ENCODE assay signal across 25 cellular contexts in genomic region chr5:146365618-146366017, GRCh38. TPM values are rescaled to one million over a fixed set of nuclear protein-coding genes. Genes with fewer than 3 reads are reported as not detected.
DNase-seq lines count a peak whose midpoint lies in the region; ATAC-seq and TF ChIP-seq lines count a peak whose summit lies in the region.
"Had no signal": no experiment of that assay in that cellular context is flagged by ENCODE, and none has a peak within 500 bp of the region (broad histone marks: within the 10 kb centered on the region; RNA-seq: fewer than 3 reads in every experiment).

No MANE protein-coding gene starts in this region.

- no peak for TF ChIP-seq CTCF in WTC11 (IDR thresholded peaks at IDR 0.05)

- ATAC-seq in WTC11 (peak; percentile 74), HG02759 (IDR thresholded peaks at IDR 0.05; ENCODE audit: unreplicated experiment) (no peak), HG03097 (IDR thresholded peaks at IDR 0.05; ENCODE audit: low FRiP score, unreplicated experiment) (no peak)
- ATAC-seq: CD8-positive, alpha-beta T cell; GM12878 had no signal

- no peaks in the 10 kb centered on the region for H3K36me3 Mint-ChIP-seq in WTC11
- H3K36me3 Mint-ChIP-seq: CD8-positive, alpha-beta T cell had no signal

- CTCF ChIA-PET in WTC11 (lab: Charles Lee): interaction anchor here (1.6 kb wide), 2 partner anchors 25 to 56 kb away, joined by 3 read pairs; no protein-coding TSS in a partner anchor

- DNase-seq in NCI-H146 (lab: John Stamatoyannopoulos, UW): peak; percentile 1
- DNase-seq in NCI-H146 treated with DMSO at 0.1 percent for 48 hours (lab: John Stamatoyannopoulos, UW; ENCODE audit: unreplicated experiment): no peak
- no peak for DNase-seq in WTC11 (ENCODE audit: low spot score)
- DNase-seq in iPS-NIHi7 (ENCODE audit: extremely low spot score): peak; percentile 51
- DNase-seq in NCI-H1694 treated with DMSO at 0.1 percent for 48 hours (lab: John Stamatoyannopoulos, UW): no peak
- DNase-seq: CD8-positive, alpha-beta T cell; DMS 273 treated with DMSO at 0.1 percent for 48 hours; DMS79; EL; GDM1; IMR-90; MM.1S; NCI-H1048; NCI-H1417; NCI-H187 treated with DMSO at 0.1 percent for 48 hours; NCI-H2107; NCI-H446 treated with DMSO at 0.1 percent for 48 hours; NCI-H526; Right ventricle myocardium superior; RPMI8226 had no signal

- H3K4me1 Mint-ChIP-seq in WTC11: peaks cover 19% of the 10 kb centered on the region
- H3K4me1 Mint-ChIP-seq: B cell had no signal

- POLR2A ChIA-PET in WTC11 (lab: Charles Lee): interaction anchor here (0.7 kb wide), 1 partner anchor 27 kb away, joined by 4 read pairs; the partner anchor contains the start of gene POU4F3

- H3K4me3 Mint-ChIP-seq in WTC11: no peak overlapping the region
- H3K4me3 Mint-ChIP-seq: B cell; CD8-positive, alpha-beta T cell had no signal

- no peak overlapping the region for H3K27ac Mint-ChIP-seq in WTC11
- H3K27ac Mint-ChIP-seq: B cell; CD8-positive, alpha-beta T cell had no signal

- peaks cover 11% of the 10 kb centered on the region for H3K27me3 Mint-ChIP-seq in WTC11 (ENCODE audit: low read depth)

- no peaks in the 10 kb centered on the region for H3K9me3 Mint-ChIP-seq in WTC11
- H3K9me3 Mint-ChIP-seq: CD8-positive, alpha-beta T cell had no signal

TF ChIP-seq in WTC11, 78 proteins besides CTCF, POLR2A, EP300 and RAD21:
- TF ChIP-seq NR2C2 (CRISPR knock-in tag; IDR thresholded peaks at IDR 0.05): no peak
- TF ChIP-seq, protein P1, sequence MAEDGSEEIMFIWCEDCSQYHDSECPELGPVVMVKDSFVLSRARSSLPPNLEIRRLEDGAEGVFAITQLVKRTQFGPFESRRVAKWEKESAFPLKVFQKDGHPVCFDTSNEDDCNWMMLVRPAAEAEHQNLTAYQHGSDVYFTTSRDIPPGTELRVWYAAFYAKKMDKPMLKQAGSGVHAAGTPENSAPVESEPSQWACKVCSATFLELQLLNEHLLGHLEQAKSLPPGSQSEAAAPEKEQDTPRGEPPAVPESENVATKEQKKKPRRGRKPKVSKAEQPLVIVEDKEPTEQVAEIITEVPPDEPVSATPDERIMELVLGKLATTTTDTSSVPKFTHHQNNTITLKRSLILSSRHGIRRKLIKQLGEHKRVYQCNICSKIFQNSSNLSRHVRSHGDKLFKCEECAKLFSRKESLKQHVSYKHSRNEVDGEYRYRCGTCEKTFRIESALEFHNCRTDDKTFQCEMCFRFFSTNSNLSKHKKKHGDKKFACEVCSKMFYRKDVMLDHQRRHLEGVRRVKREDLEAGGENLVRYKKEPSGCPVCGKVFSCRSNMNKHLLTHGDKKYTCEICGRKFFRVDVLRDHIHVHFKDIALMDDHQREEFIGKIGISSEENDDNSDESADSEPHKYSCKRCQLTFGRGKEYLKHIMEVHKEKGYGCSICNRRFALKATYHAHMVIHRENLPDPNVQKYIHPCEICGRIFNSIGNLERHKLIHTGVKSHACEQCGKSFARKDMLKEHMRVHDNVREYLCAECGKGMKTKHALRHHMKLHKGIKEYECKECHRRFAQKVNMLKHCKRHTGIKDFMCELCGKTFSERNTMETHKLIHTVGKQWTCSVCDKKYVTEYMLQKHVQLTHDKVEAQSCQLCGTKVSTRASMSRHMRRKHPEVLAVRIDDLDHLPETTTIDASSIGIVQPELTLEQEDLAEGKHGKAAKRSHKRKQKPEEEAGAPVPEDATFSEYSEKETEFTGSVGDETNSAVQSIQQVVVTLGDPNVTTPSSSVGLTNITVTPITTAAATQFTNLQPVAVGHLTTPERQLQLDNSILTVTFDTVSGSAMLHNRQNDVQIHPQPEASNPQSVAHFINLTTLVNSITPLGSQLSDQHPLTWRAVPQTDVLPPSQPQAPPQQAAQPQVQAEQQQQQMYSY (CRISPR knock-in tag; IDR thresholded peaks at IDR 0.05): no peak
- TF ChIP-seq, protein P2, sequence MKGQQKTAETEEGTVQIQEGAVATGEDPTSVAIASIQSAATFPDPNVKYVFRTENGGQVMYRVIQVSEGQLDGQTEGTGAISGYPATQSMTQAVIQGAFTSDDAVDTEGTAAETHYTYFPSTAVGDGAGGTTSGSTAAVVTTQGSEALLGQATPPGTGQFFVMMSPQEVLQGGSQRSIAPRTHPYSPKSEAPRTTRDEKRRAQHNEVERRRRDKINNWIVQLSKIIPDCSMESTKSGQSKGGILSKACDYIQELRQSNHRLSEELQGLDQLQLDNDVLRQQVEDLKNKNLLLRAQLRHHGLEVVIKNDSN (CRISPR knock-in tag; IDR thresholded peaks at IDR 0.05): no peak
- no peak for TF ChIP-seq ATF2 (CRISPR knock-in tag; IDR thresholded peaks at IDR 0.05; ENCODE audit: borderline replicate concordance, low read depth)
- TF ChIP-seq GTF2I (CRISPR knock-in tag; conservative IDR thresholded peaks at IDR 0.05): no peak
- TF ChIP-seq KAT7 (CRISPR knock-in tag; IDR thresholded peaks at IDR 0.05; ENCODE audit: borderline replicate concordance): no peak
- no peak for TF ChIP-seq SMAD4 (CRISPR knock-in tag; IDR thresholded peaks at IDR 0.05)
- no peak for TF ChIP-seq PRRX2 (CRISPR knock-in tag; IDR thresholded peaks at IDR 0.05)
- no peak for TF ChIP-seq TCF7 (CRISPR knock-in tag; IDR thresholded peaks at IDR 0.05; ENCODE audit: low read depth)
- TF ChIP-seq RORB (CRISPR knock-in tag; IDR thresholded peaks at IDR 0.05): no peak
- TF ChIP-seq FOXK1 (CRISPR knock-in tag; IDR thresholded peaks at IDR 0.05): no peak
- no peak for TF ChIP-seq FOXJ3 (CRISPR knock-in tag; IDR thresholded peaks at IDR 0.05; ENCODE audit: borderline replicate concordance)
- no peak for TF ChIP-seq RELA (CRISPR knock-in tag; IDR thresholded peaks at IDR 0.05; ENCODE audit: borderline replicate concordance)
- no peak for TF ChIP-seq SMAD3 (CRISPR knock-in tag; IDR thresholded peaks at IDR 0.05; ENCODE audit: borderline replicate concordance)
- TF ChIP-seq NR3C1 (CRISPR knock-in tag; conservative IDR thresholded peaks at IDR 0.05; ENCODE audit: low read depth): no peak
- TF ChIP-seq ZNF232 (CRISPR knock-in tag; IDR thresholded peaks at IDR 0.05): no peak
- TF ChIP-seq, protein P3, sequence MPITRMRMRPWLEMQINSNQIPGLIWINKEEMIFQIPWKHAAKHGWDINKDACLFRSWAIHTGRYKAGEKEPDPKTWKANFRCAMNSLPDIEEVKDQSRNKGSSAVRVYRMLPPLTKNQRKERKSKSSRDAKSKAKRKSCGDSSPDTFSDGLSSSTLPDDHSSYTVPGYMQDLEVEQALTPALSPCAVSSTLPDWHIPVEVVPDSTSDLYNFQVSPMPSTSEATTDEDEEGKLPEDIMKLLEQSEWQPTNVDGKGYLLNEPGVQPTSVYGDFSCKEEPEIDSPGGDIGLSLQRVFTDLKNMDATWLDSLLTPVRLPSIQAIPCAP (CRISPR knock-in tag; IDR thresholded peaks at IDR 0.05): no peak
- TF ChIP-seq ATF1 (CRISPR knock-in tag; IDR thresholded peaks at IDR 0.05): no peak
- no peak for TF ChIP-seq TEAD4 (CRISPR knock-in tag; IDR thresholded peaks at IDR 0.05)
TF ChIP-seq in WTC11: peak in this region for 0.

RNA-seq across cellular contexts. Expression of gene POU4F3, which starts 27.0 kb away (rescaled TPM):
- not detected in 3 replicates for total RNA-seq in WTC11 (2021)
- total RNA-seq: B cell, IMR-90, Right ventricle myocardium superior, SK-MEL-5 had no signal

Comparison
In these comparisons a context has a peak if more than half of its experiments do, and no peak if none do; other contexts are left out.
1. DNase-seq: peak in NCI-H146 (single experiment) and iPS-NIHi7 (single experiment); none in NCI-H146 treated with DMSO at 0.1 percent for 48 hours (single experiment), WTC11 (single experiment) and NCI-H1694 treated with DMSO at 0.1 percent for 48 hours (single experiment).